In the genomic region with DNA sequence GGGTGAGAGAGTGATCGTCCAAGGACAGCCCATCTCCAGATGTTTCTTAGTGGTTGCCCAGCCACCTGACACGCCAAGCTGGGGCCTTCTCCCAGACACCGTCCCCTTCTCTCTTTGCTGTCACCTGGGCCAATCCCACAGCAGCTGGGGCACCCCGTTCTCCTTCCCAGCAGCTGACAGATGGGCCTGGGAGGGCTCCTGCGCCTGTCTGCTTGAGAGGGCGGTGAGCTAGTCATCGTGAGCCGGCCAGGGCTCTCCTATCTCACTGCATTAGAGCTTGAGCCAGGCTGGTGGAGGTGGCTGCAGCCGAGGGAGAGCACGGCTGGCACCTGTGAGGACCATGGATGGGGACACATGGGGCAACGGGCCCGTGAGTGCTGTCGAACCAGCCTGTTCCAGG, we compare ENCODE assay signal across 21 cellular contexts. TPM values are rescaled to one million over a fixed set of nuclear protein-coding genes. Genes with fewer than 3 reads are reported as not detected.
DNase-seq lines count a peak whose midpoint lies in the region; ATAC-seq, FAIRE-seq and TF ChIP-seq lines count a peak whose summit lies in the region.
"Had no signal": no experiment of that assay in that cellular context is flagged by ENCODE, and none has a peak within 500 bp of the region (broad histone marks: within the 10 kb centered on the region; RNA-seq: fewer than 3 reads in every experiment).

No MANE protein-coding gene starts in this region.

- peaks cover 30% of the 10 kb centered on the region for H3K4me1 Mint-ChIP-seq in glutamatergic neuron (ENCODE audit: low read depth, unreplicated experiment)
- peaks cover 13% of the 10 kb centered on the region for H3K4me1 Mint-ChIP-seq in stimulated activated effector memory CD8-positive, alpha-beta T cell treated with anti-CD3 and anti-CD28 coated beads, Interleukin-12 subunit alpha, Interleukin-12 subunit beta, amount 100 ng/mL, for 72 hours
- H3K4me1 Mint-ChIP-seq in CD4-positive, alpha-beta memory T cell = peaks cover 0 to 5% (median under 1%) of the 10 kb centered on the region in 4 donors

- POLR2A ChIA-PET in CD4-positive, alpha-beta memory T cell (lab: Charles Lee; ENCODE audit: partially characterized antibody) = no interaction called here

- CTCF ChIA-PET in CD4-positive, alpha-beta memory T cell (lab: Charles Lee; ENCODE audit: partially characterized antibody) = no interaction called here

- FAIRE-seq in frontal cortex (lab: Jason Lieb, UNC) = no peak

- intact Hi-C loops in CD4-positive, alpha-beta memory T cell (cut with micrococcal nuclease) = no loop called here

- no peaks in the 10 kb centered on the region for H3K36me3 Mint-ChIP-seq in glutamatergic neuron (ENCODE audit: unreplicated experiment)
- peaks cover 31% of the 10 kb centered on the region for H3K36me3 Mint-ChIP-seq in stimulated activated effector memory CD8-positive, alpha-beta T cell treated with anti-CD3 and anti-CD28 coated beads, Interleukin-12 subunit alpha, Interleukin-12 subunit beta, amount 100 ng/mL, for 72 hours
- peaks cover 11 to 15% of the 10 kb centered on the region in 2 donors for H3K36me3 Mint-ChIP-seq in CD4-positive, alpha-beta memory T cell

- H3K4me3 Mint-ChIP-seq in glutamatergic neuron (ENCODE audit: unreplicated experiment) = peak overlapping the region; percentile 12
- H3K4me3 Mint-ChIP-seq in stimulated activated effector memory CD8-positive, alpha-beta T cell treated with anti-CD3 and anti-CD28 coated beads, Interleukin-12 subunit alpha, Interleukin-12 subunit beta, amount 100 ng/mL, for 72 hours = no peak overlapping the region
- H3K4me3 Mint-ChIP-seq in CD4-positive, alpha-beta memory T cell = no peak overlapping the region

- ATAC-seq in stimulated activated effector memory CD8-positive, alpha-beta T cell treated with anti-CD3 and anti-CD28 coated beads, Interleukin-12 subunit alpha, Interleukin-12 subunit beta, amount 100 ng/mL, for 72 hours = no peak
- ATAC-seq: gastroesophageal sphincter had no signal

- peaks cover 7% of the 10 kb centered on the region; the same call in 1 of the 2 replicates for H3K36me3 ChIP-seq in HUES6 (ENCODE audit: control insufficient read depth, insufficient read depth, low read length)
- H3K36me3 ChIP-seq in NT2/D1 (ENCODE audit: insufficient read depth, insufficient read length, low read length) = peaks cover 15% of the 10 kb centered on the region
- H3K36me3 ChIP-seq in CD4-positive, alpha-beta memory T cell (ENCODE audit: insufficient read depth, low read length) = no peaks in the 10 kb centered on the region

- no peak for TF ChIP-seq CTCF in glutamatergic neuron (IDR thresholded peaks at IDR 0.05; ENCODE audit: partially characterized antibody, unreplicated experiment)

- peaks cover 14% of the 10 kb centered on the region for H3K9me3 Mint-ChIP-seq in glutamatergic neuron (ENCODE audit: unreplicated experiment)
- H3K9me3 Mint-ChIP-seq in stimulated activated effector memory CD8-positive, alpha-beta T cell treated with anti-CD3 and anti-CD28 coated beads, Interleukin-12 subunit alpha, Interleukin-12 subunit beta, amount 100 ng/mL, for 72 hours = no peaks in the 10 kb centered on the region
- no peaks in the 10 kb centered on the region for H3K9me3 Mint-ChIP-seq in CD4-positive, alpha-beta memory T cell

- peaks cover 22% of the 10 kb centered on the region for H3K4me1 ChIP-seq in HUES6 (ENCODE audit: control insufficient read depth, insufficient read depth, low read length)
- H3K4me1 ChIP-seq in NT2/D1 (ENCODE audit: insufficient read depth, insufficient read length) = peaks cover 19% of the 10 kb centered on the region
- no peaks in the 10 kb centered on the region for H3K4me1 ChIP-seq in CD4-positive, alpha-beta memory T cell (ENCODE audit: insufficient read depth, low read length)
- H3K4me1 ChIP-seq: Caco-2, parathyroid adenoma had no signal

- no peak for DNase-seq in NT2/D1 (ENCODE audit: low read depth, low spot score)
- DNase-seq in glutamatergic neuron = peak; percentile 44
- no peak for DNase-seq in stimulated activated effector memory CD8-positive, alpha-beta T cell treated with anti-CD3 and anti-CD28 coated beads, Interleukin-12 subunit alpha, Interleukin-12 subunit beta, amount 100 ng/mL, for 72 hours (ENCODE audit: low spot score in 2 of 2)
- no peak for DNase-seq in CD4-positive, alpha-beta memory T cell
- DNase-seq in globus pallidus (ENCODE audit: low spot score) = no peak
- no peak for DNase-seq in frontal cortex (ENCODE audit: low spot score in 2 of 2)
- DNase-seq: activated CD8-positive, alpha-beta memory T cell treated with anti-CD3 and anti-CD28 coated beads, Interleukin-2, amount 50 U/mL, for 48 hours; activated naive CD4-positive, alpha-beta T cell; amniotic stem cell; Caco-2; GOT3; Karpas-422; NCI-H1092; NCI-H2081; NCI-H526; SW 1271; tibial artery had no signal

- H3K9me3 ChIP-seq in HUES6 (ENCODE audit: control insufficient read depth, insufficient read depth, low read depth, low read length) (no peaks in the 10 kb centered on the region), NT2/D1 (ENCODE audit: insufficient read depth, low read length) (no peaks in the 10 kb centered on the region)
- no peaks in the 10 kb centered on the region for H3K9me3 ChIP-seq in CD4-positive, alpha-beta memory T cell (ENCODE audit: control insufficient read depth in 1 of 2, low read length in 2 of 2)
- H3K9me3 ChIP-seq: Caco-2, gastroesophageal sphincter, tibial artery had no signal

- H3K9ac ChIP-seq in HUES6 (ENCODE audit: low read length) = no peak overlapping the region
- H3K9ac ChIP-seq in NT2/D1 (ENCODE audit: insufficient read length, low read depth) = peak overlapping the region; percentile 37
- H3K9ac ChIP-seq: parathyroid adenoma had no signal

- H3K27me3 Mint-ChIP-seq in glutamatergic neuron (ENCODE audit: unreplicated experiment) = peaks cover 20% of the 10 kb centered on the region
- H3K27me3 Mint-ChIP-seq in CD4-positive, alpha-beta memory T cell = no peaks in the 10 kb centered on the region

- H3K4me3 ChIP-seq in HUES6 (ENCODE audit: low read depth, low read length) = no peak overlapping the region
- no peak overlapping the region for H3K4me3 ChIP-seq in NT2/D1 (ENCODE audit: insufficient read length, low read depth)
- H3K4me3 ChIP-seq in CD4-positive, alpha-beta memory T cell (ENCODE audit: low read length in 2 of 2) = no peak overlapping the region
- H3K4me3 ChIP-seq: gastroesophageal sphincter, lung, tibial artery had no signal

- H3K27me3 ChIP-seq in HUES6 (ENCODE audit: control insufficient read depth, insufficient read depth, low read length) (no peaks in the 10 kb centered on the region), NT2/D1 (ENCODE audit: insufficient read depth, insufficient read length) (no peaks in the 10 kb centered on the region)
- no peaks in the 10 kb centered on the region for H3K27me3 ChIP-seq in CD4-positive, alpha-beta memory T cell (ENCODE audit: insufficient read depth, low read length)
- H3K27me3 ChIP-seq: gastroesophageal sphincter, tibial artery had no signal

- peak overlapping the region; percentile 9; the same call in 1 of the 2 replicates for H3K27ac ChIP-seq in HUES6 (ENCODE audit: low read depth, low read length)
- no peak overlapping the region for H3K27ac ChIP-seq in CD4-positive, alpha-beta memory T cell (ENCODE audit: low read depth, low read length)
- H3K27ac ChIP-seq: gastroesophageal sphincter, parathyroid adenoma, tibial artery had no signal

- peak overlapping the region; percentile 82 for H3K27ac Mint-ChIP-seq in glutamatergic neuron (ENCODE audit: unreplicated experiment)
- peak overlapping the region; percentile 68 for H3K27ac Mint-ChIP-seq in stimulated activated effector memory CD8-positive, alpha-beta T cell treated with anti-CD3 and anti-CD28 coated beads, Interleukin-12 subunit alpha, Interleukin-12 subunit beta, amount 100 ng/mL, for 72 hours
- no peak overlapping the region for H3K27ac Mint-ChIP-seq in CD4-positive, alpha-beta memory T cell

RNA-seq across cellular contexts. Expression of gene RAB11FIP3, which starts 41.2 kb away (rescaled TPM):
- total RNA-seq in glutamatergic neuron (ENCODE audit: unreplicated experiment) (103 TPM), frontal cortex (26.5 TPM)
- 10 to 100 TPM; 41.8 to 42.6 TPM for total RNA-seq in CD4-positive, alpha-beta memory T cell
- polyA plus RNA-seq in CD4-positive, alpha-beta memory T cell = 1 to 10 TPM in 1 of 2 donors, under 1 TPM in 1; 0.15 to 4.6 TPM

Comparison
In these comparisons a context has a peak if more than half of its experiments do, and no peak if none do; other contexts are left out.
1. H3K27ac Mint-ChIP-seq: peak in glutamatergic neuron (single experiment) and stimulated activated effector memory CD8-positive, alpha-beta T cell treated with anti-CD3 and anti-CD28 coated beads, Interleukin-12 subunit alpha, Interleukin-12 subunit beta, amount 100 ng/mL, for 72 hours (single experiment); none in CD4-positive, alpha-beta memory T cell (0 of 7).